Comparison of ENCODE assay signal across 8 cellular contexts in the genomic region with DNA sequence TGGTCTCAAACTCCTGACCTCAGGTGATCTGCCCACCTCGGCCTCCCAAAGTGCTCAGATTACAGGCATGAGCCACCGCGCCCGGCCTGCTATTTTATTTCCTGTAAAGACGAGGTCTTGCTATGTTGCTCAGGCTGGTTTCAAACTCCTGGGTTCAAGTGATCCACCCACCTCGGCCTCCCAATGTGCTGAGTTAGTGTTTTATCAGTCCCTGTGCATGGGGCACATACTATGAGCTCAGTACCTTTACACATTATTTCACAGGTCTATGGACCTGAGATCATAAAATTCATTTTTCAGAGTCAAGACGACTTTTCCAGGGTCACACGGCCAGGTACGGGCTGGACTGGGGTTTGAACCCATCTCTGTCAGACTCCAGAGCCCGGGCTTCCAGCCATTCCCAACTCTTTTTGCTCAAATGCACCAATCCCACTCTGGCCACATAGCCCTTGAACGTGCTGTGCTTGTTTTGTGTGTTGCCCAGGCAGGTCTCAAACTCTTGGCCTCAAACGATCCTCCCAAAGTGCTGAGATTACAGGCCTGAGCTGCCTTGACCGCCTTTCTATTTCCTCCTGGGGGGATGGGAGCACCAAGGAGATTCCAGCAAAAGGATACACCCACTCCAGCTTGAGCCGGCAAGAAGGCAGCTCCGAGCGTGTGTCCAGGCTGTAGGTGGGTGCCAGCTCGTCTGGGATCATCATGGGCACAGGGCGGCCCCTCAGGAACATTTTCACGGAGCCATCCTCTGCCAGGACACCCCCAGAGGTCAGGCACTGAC. TPM values are rescaled to one million over a fixed set of nuclear protein-coding genes. Genes with fewer than 3 reads are reported as not detected.
A peak's percentile ranks its signal among the peaks of the same experiment; 100 is the strongest.
DNase-seq lines count a peak whose midpoint lies in the region; ATAC-seq, FAIRE-seq and TF ChIP-seq lines count a peak whose summit lies in the region.

No MANE protein-coding gene starts in this region.

- no peaks in the 10 kb centered on the region for H3K36me3 ChIP-seq in PC-9 (ENCODE audit: low read depth)
- H3K36me3 ChIP-seq in trophoblast cell (ENCODE audit: control insufficient read depth in 1 of 2, insufficient read depth in 2 of 2, low read length in 2 of 2): no peaks in the 10 kb centered on the region
- H3K36me3 ChIP-seq in small intestine (ENCODE audit: control insufficient read depth in 2 of 2, insufficient read depth in 2 of 2, low read length in 2 of 2): no peaks in the 10 kb centered on the region

- H3K4me3 ChIP-seq in PC-9 (peak overlapping the region; percentile 77; the same call in 1 of the 2 replicates), epithelial cell of proximal tubule (ENCODE audit: low read depth, low read length) (peak overlapping the region; percentile 77), trophoblast cell (ENCODE audit: low read depth, low read length) (no peak overlapping the region), small intestine (ENCODE audit: low read depth in 1 of 2, low read length in 2 of 2) (peak overlapping the region in 1 of 2 donors; percentile 55)

- peak; percentile 74 for DNase-seq in EL
- DNase-seq in PC-9: peak in 1 of 2 experiments; percentile 44
- no peak for DNase-seq in epithelial cell of proximal tubule (ENCODE audit: low read depth)
- DNase-seq in trophoblast cell: peak in 1 of 2 donors; percentile 25
- DNase-seq in Ammon's horn (ENCODE audit: low spot score): no peak
- no peak for DNase-seq in small intestine
- DNase-seq in SKM-1 (lab: John Stamatoyannopoulos, UW; ENCODE audit: unreplicated experiment): no peak

- no peak overlapping the region for H4K12ac ChIP-seq in trophoblast cell (ENCODE audit: low read depth, low read length)

- H2BK12ac ChIP-seq in trophoblast cell (ENCODE audit: low read length): peak overlapping the region; percentile 26

- no peak overlapping the region for H3K18ac ChIP-seq in trophoblast cell (ENCODE audit: low read length)

- no peak overlapping the region for H3K14ac ChIP-seq in trophoblast cell (ENCODE audit: low read length)

- H3K9me3 ChIP-seq in PC-9 (ENCODE audit: insufficient read depth, low read depth): no peaks in the 10 kb centered on the region
- no peaks in the 10 kb centered on the region for H3K9me3 ChIP-seq in trophoblast cell (ENCODE audit: insufficient read depth, low read depth, low read length)
- no peaks in the 10 kb centered on the region for H3K9me3 ChIP-seq in small intestine (ENCODE audit: control insufficient read depth, low read depth)

- H3K4me1 ChIP-seq in PC-9 (replicated peaks; ENCODE audit: insufficient read depth): peaks cover 39% of the 10 kb centered on the region
- H3K4me1 ChIP-seq in trophoblast cell (ENCODE audit: control insufficient read depth in 1 of 2, insufficient read depth in 2 of 2, low read length in 2 of 2): peaks cover 17 to 21% of the 10 kb centered on the region in 2 experiments
- peaks cover 0 to 6% of the 10 kb centered on the region in 2 donors for H3K4me1 ChIP-seq in small intestine (ENCODE audit: control insufficient read depth in 2 of 2, insufficient read depth in 1 of 2, low read depth in 1 of 2, low read length in 1 of 2)

- H3F3A ChIP-seq in PC-9 (ENCODE audit: insufficient read depth, low read depth): peaks cover 55% of the 10 kb centered on the region

- BruUV-seq in PC-9 (replicated peaks; lab: Mats Ljungman, UMichigan): no TSS peak

- H3K23ac ChIP-seq in trophoblast cell (ENCODE audit: low read length): no peak overlapping the region

- peak overlapping the region; percentile 61 for H4K91ac ChIP-seq in trophoblast cell (ENCODE audit: low read depth, low read length)

- H3K4me2 ChIP-seq in PC-9 (peak overlapping the region; percentile 86), trophoblast cell (ENCODE audit: low read length) (peak overlapping the region; percentile 78)

- no peaks in the 10 kb centered on the region for H4K20me1 ChIP-seq in PC-9 (ENCODE audit: insufficient read depth)

- H3K27ac ChIP-seq in PC-9 (no peak overlapping the region), trophoblast cell (ENCODE audit: low read depth, low read length) (no peak overlapping the region), small intestine (ENCODE audit: low read depth in 1 of 2, low read length in 1 of 2) (no peak overlapping the region)

- no peak overlapping the region for H2AFZ ChIP-seq in PC-9
- H2AFZ ChIP-seq in trophoblast cell (ENCODE audit: insufficient read depth, low read length, poor library complexity): no peak overlapping the region

- no peak overlapping the region for H2BK5ac ChIP-seq in trophoblast cell (ENCODE audit: low read depth, low read length, poor library complexity)

- H3K79me1 ChIP-seq in trophoblast cell (ENCODE audit: low read length): peaks cover 15% of the 10 kb centered on the region

- POLR2A ChIA-PET in PC-9 (lab: Charles Lee; ENCODE audit: unreplicated experiment): interaction anchor here (0.5 kb wide), 1 partner anchor 9 kb away, joined by 4 read pairs; no protein-coding TSS in a partner anchor

- peak overlapping the region; percentile 19 for H2BK120ac ChIP-seq in trophoblast cell (ENCODE audit: insufficient read depth, low read length, poor library complexity)

- FAIRE-seq in small intestine (lab: Jason Lieb, UNC): no peak

- CTCF ChIA-PET in PC-9 (lab: Charles Lee): interaction anchor here (0.5 kb wide), 1 partner anchor 7 kb away, joined by 12 read pairs; no protein-coding TSS in a partner anchor

- H3K27me3 ChIP-seq in PC-9 (ENCODE audit: insufficient read depth, low read depth): no peaks in the 10 kb centered on the region
- no peaks in the 10 kb centered on the region for H3K27me3 ChIP-seq in trophoblast cell (ENCODE audit: insufficient read depth, low read length)
- H3K27me3 ChIP-seq in small intestine (ENCODE audit: control insufficient read depth in 2 of 2, insufficient read depth in 2 of 2, low read length in 2 of 2): no peaks in the 10 kb centered on the region

- H3K79me2 ChIP-seq in PC-9 (ENCODE audit: low read depth): no peaks in the 10 kb centered on the region; the same call in 1 of the 2 replicates
- H3K79me2 ChIP-seq in trophoblast cell (ENCODE audit: control insufficient read depth, insufficient read depth, low read length, poor library complexity): peaks cover 2% of the 10 kb centered on the region

- intact Hi-C loops in PC-9 (cut with micrococcal nuclease; ENCODE audit: unreplicated experiment): no loop called here

- no peak for ATAC-seq in HG02571 (IDR thresholded peaks at IDR 0.05; ENCODE audit: unreplicated experiment)

- H4K8ac ChIP-seq in trophoblast cell (ENCODE audit: low read depth, low read length): peak overlapping the region; percentile 64

- H3K9me2 ChIP-seq in PC-9 (ENCODE audit: insufficient read depth): no peaks in the 10 kb centered on the region

- no peak overlapping the region for H2AK5ac ChIP-seq in trophoblast cell (ENCODE audit: low read length)

- no CpG with 5 or more reads among the region's 19 CpGs for WGBS in trophoblast cell (ENCODE audit: extremely low coverage, insufficient coverage, insufficient read length)
- WGBS in small intestine, 3 donors: 64 to 69% (median 66%) methylated on average over 17 to 19 of the region's 19 CpGs

- peak overlapping the region; percentile 35 for H3K4ac ChIP-seq in trophoblast cell (ENCODE audit: low read depth, low read length)

- no peak overlapping the region for H3K9ac ChIP-seq in trophoblast cell (ENCODE audit: low read length)

- no peak for TF ChIP-seq CTCF in PC-9 (conservative IDR thresholded peaks at IDR 0.05)
- no peak for TF ChIP-seq CTCF in epithelial cell of proximal tubule (conservative IDR thresholded peaks at IDR 0.05; ENCODE audit: low read depth, low read length)

RNA-seq across cellular contexts. Expression of a gene that starts 1.1 kb away (rescaled TPM):
- 61.7 and 68.9 TPM in 2 replicates for total RNA-seq in PC-9 (2021)
- total RNA-seq in epithelial cell of proximal tubule: 17.7 and 33.6 TPM in 2 replicates
- 15.0 and 16.5 TPM in 2 replicates for polyA plus RNA-seq in trophoblast cell (2013)
- polyA plus RNA-seq in small intestine: 10 to 100 TPM; 18.9 to 39.9 (median 20.8) TPM

RNA-seq across cellular contexts. Expression of a gene that starts 29.9 kb away (rescaled TPM):
- total RNA-seq in PC-9 (2021): 5.8 and 6.7 TPM in 2 replicates
- 0.22 and 0.86 TPM in 2 replicates for total RNA-seq in epithelial cell of proximal tubule
- polyA plus RNA-seq in trophoblast cell (2013): 0.60 and 0.99 TPM in 2 replicates
- 1 to 10 TPM in 1 of 3 donors, under 1 TPM in 2; 0.67 to 1.1 (median 0.87) TPM for polyA plus RNA-seq in small intestine

RNA-seq across cellular contexts. Expression of a gene that starts 36.1 kb away (rescaled TPM):
- total RNA-seq in PC-9 (2021) (not detected in 2 replicates), epithelial cell of proximal tubule (not detected in 2 replicates)
- 0.03 TPM in 1 of 2 replicates, not detected in the other for polyA plus RNA-seq in trophoblast cell (2013)
- 1 to 10 TPM in 1 of 3 donors, under 1 TPM in 2; 0.22 to 3.8 (median 0.54) TPM for polyA plus RNA-seq in small intestine

RNA-seq across cellular contexts. Expression of a gene that starts 53.5 kb away (rescaled TPM):
- total RNA-seq in PC-9 (2021): 10.8 and 15.2 TPM in 2 replicates
- total RNA-seq in epithelial cell of proximal tubule: 10.1 and 12.6 TPM in 2 replicates
- polyA plus RNA-seq in trophoblast cell (2013): 8.4 and 8.8 TPM in 2 replicates
- polyA plus RNA-seq in small intestine: 1 to 10 TPM; 4.5 to 7.9 (median 4.9) TPM

RNA-seq across cellular contexts. Expression of a gene that starts 53.7 kb away (rescaled TPM):
- total RNA-seq in PC-9 (2021) (718 and 740 TPM in 2 replicates), epithelial cell of proximal tubule (331 and 431 TPM in 2 replicates)
- polyA plus RNA-seq in trophoblast cell (2013): 1,318 and 1,337 TPM in 2 replicates
- 100 to 1,000 TPM; 209 to 422 (median 264) TPM for polyA plus RNA-seq in small intestine
